ENCODE assay signal across 10 cellular contexts in genomic region chr13:29743229-29743786, GRCh38.
DNase-seq lines count a peak whose midpoint lies in the region; ATAC-seq and TF ChIP-seq lines count a peak whose summit lies in the region.
"Had no signal": no experiment of that assay in that cellular context is flagged by ENCODE, and none has a peak within 500 bp of the region (broad histone marks: within the 10 kb centered on the region; RNA-seq: fewer than 3 reads in every experiment).

No MANE protein-coding gene starts in this region.

- ATAC-seq in left ventricle myocardium superior: peak; percentile 96
- no peak for ATAC-seq in naive thymus-derived CD4-positive, alpha-beta T cell
- no peak for ATAC-seq in stimulated activated naive B cell treated with anti-CD40 and anti-IgM and Interleukin-4, amounts not matched to agents 10 μg/mL and 1 μg/mL and 100 μg/mL, for 72 hours (replicated peaks)

- H3K27me3 ChIP-seq in ascending aorta (no peaks in the 10 kb centered on the region), sigmoid colon (no peaks in the 10 kb centered on the region)
- no peaks in the 10 kb centered on the region for H3K27me3 ChIP-seq in naive thymus-derived CD4-positive, alpha-beta T cell (ENCODE audit: control insufficient read depth in 2 of 2, insufficient read depth in 2 of 2, low read length in 2 of 2)

- peak; percentile 73 for DNase-seq in EL
- no peak for DNase-seq in ascending aorta (ENCODE audit: low spot score in 2 of 2)
- peak; percentile 64 for DNase-seq in left ventricle myocardium superior
- DNase-seq in sigmoid colon: peak; percentile 96
- DNase-seq in naive thymus-derived CD4-positive, alpha-beta T cell: no peak
- no peak for DNase-seq in DMS153 treated with DMSO at 0.1 percent for 48 hours (lab: John Stamatoyannopoulos, UW; ENCODE audit: unreplicated experiment)
- no peak for DNase-seq in stimulated activated naive B cell treated with anti-CD40 and anti-IgM and Interleukin-4, amounts not matched to agents 10 μg/mL and 1 μg/mL and 100 μg/mL, for 72 hours
- no peak for DNase-seq in midbrain (lab: John Stamatoyannopoulos, UW)
- DNase-seq: DMS79 treated with DMSO at 0.1 percent for 48 hours, nucleus accumbens had no signal

- peaks cover 0 to 12% of the 10 kb centered on the region in 2 donors for H3K4me1 ChIP-seq in ascending aorta
- peaks cover 0 to 30% (median 24%) of the 10 kb centered on the region in 4 donors for H3K4me1 ChIP-seq in sigmoid colon
- H3K4me1 ChIP-seq in naive thymus-derived CD4-positive, alpha-beta T cell (ENCODE audit: control insufficient read depth in 2 of 2, insufficient read depth in 2 of 2, low read length in 2 of 2): no peaks in the 10 kb centered on the region

- H3K4me3 ChIP-seq in ascending aorta (no peak overlapping the region), sigmoid colon (peak overlapping the region in 1 of 4 donors; percentile 15)
- H3K4me3 ChIP-seq in naive thymus-derived CD4-positive, alpha-beta T cell (ENCODE audit: low read length): no peak overlapping the region

- H3K36me3 ChIP-seq in ascending aorta (no peaks in the 10 kb centered on the region), sigmoid colon (no peaks in the 10 kb centered on the region)
- H3K36me3 ChIP-seq in naive thymus-derived CD4-positive, alpha-beta T cell (ENCODE audit: control insufficient read depth in 2 of 3, insufficient read depth in 3 of 3, low read length in 3 of 3): no peaks in the 10 kb centered on the region

- intact Hi-C loops in ascending aorta (cut with DNase I) (no loop called here), left ventricle myocardium superior (cut with micrococcal nuclease) (no loop called here), sigmoid colon (cut with DNase I) (loop anchor here (1.0 to 10.0 kb wide), 6 partner anchors 104 to 370 kb away; partner anchors contain the start of gene SLC7A1)
- intact Hi-C loops in naive thymus-derived CD4-positive, alpha-beta T cell (cut with micrococcal nuclease): no loop called here

- no peaks in the 10 kb centered on the region for H3K4me1 Mint-ChIP-seq in naive thymus-derived CD4-positive, alpha-beta T cell
- peaks cover 4 to 5% of the 10 kb centered on the region in 2 donors for H3K4me1 Mint-ChIP-seq in stimulated activated naive B cell treated with anti-CD40 and anti-IgM and Interleukin-4, amounts not matched to agents 10 μg/mL and 1 μg/mL and 100 μg/mL, for 72 hours

- TF ChIP-seq POLR2A in sigmoid colon (IDR thresholded peaks at IDR 0.05): no peak

- no peaks in the 10 kb centered on the region for H3K36me3 Mint-ChIP-seq in naive thymus-derived CD4-positive, alpha-beta T cell
- H3K36me3 Mint-ChIP-seq in stimulated activated naive B cell treated with anti-CD40 and anti-IgM and Interleukin-4, amounts not matched to agents 10 μg/mL and 1 μg/mL and 100 μg/mL, for 72 hours: no peaks in the 10 kb centered on the region

- CTCF ChIA-PET in naive thymus-derived CD4-positive, alpha-beta T cell (lab: Charles Lee): no interaction called here

- TF ChIP-seq CTCF in ascending aorta (IDR thresholded peaks at IDR 0.05) (no peak), sigmoid colon (IDR thresholded peaks at IDR 0.05) (no peak)

- TF ChIP-seq EP300 in sigmoid colon (IDR thresholded peaks at IDR 0.05): peak; percentile 48 to 80 (median 72)

- peaks cover 0 to 2% (median 0%) of the 10 kb centered on the region in 11 donors for H3K9me3 Mint-ChIP-seq in naive thymus-derived CD4-positive, alpha-beta T cell
- H3K9me3 Mint-ChIP-seq in stimulated activated naive B cell treated with anti-CD40 and anti-IgM and Interleukin-4, amounts not matched to agents 10 μg/mL and 1 μg/mL and 100 μg/mL, for 72 hours: no peaks in the 10 kb centered on the region

- WGBS in sigmoid colon, 2 donors: 59 to 67% methylated on average over 15 of the region's 15 CpGs

- POLR2A ChIA-PET in naive thymus-derived CD4-positive, alpha-beta T cell (lab: Charles Lee): no interaction called here

- peaks cover 5 to 17% (median 13%) of the 10 kb centered on the region in 5 donors for H3K27me3 Mint-ChIP-seq in naive thymus-derived CD4-positive, alpha-beta T cell
- peaks cover 9 to 12% of the 10 kb centered on the region in 2 donors for H3K27me3 Mint-ChIP-seq in stimulated activated naive B cell treated with anti-CD40 and anti-IgM and Interleukin-4, amounts not matched to agents 10 μg/mL and 1 μg/mL and 100 μg/mL, for 72 hours

- H3K9me3 ChIP-seq in ascending aorta (no peaks in the 10 kb centered on the region), sigmoid colon (no peaks in the 10 kb centered on the region)
- H3K9me3 ChIP-seq in naive thymus-derived CD4-positive, alpha-beta T cell (ENCODE audit: control insufficient read depth in 2 of 3, low read length in 3 of 3): no peaks in the 10 kb centered on the region

- H3K27ac ChIP-seq in ascending aorta: peak overlapping the region; percentile 25 to 40
- H3K27ac ChIP-seq in sigmoid colon: peak overlapping the region; percentile 52 to 86 (median 82)
- no peak overlapping the region for H3K27ac ChIP-seq in naive thymus-derived CD4-positive, alpha-beta T cell (ENCODE audit: low read depth, low read length)

- no peak overlapping the region for H3K4me3 Mint-ChIP-seq in naive thymus-derived CD4-positive, alpha-beta T cell
- no peak overlapping the region for H3K4me3 Mint-ChIP-seq in stimulated activated naive B cell treated with anti-CD40 and anti-IgM and Interleukin-4, amounts not matched to agents 10 μg/mL and 1 μg/mL and 100 μg/mL, for 72 hours

- no peak overlapping the region for H3K27ac Mint-ChIP-seq in naive thymus-derived CD4-positive, alpha-beta T cell
- no peak overlapping the region for H3K27ac Mint-ChIP-seq in stimulated activated naive B cell treated with anti-CD40 and anti-IgM and Interleukin-4, amounts not matched to agents 10 μg/mL and 1 μg/mL and 100 μg/mL, for 72 hours

Comparison
In these comparisons a context has a peak if more than half of its experiments do, and no peak if none do; other contexts are left out.
1. DNase-seq: peak in EL (single experiment), left ventricle myocardium superior (single experiment) and sigmoid colon (single experiment); none in ascending aorta (0 of 2), naive thymus-derived CD4-positive, alpha-beta T cell (0 of 9), DMS153 treated with DMSO at 0.1 percent for 48 hours (single experiment), stimulated activated naive B cell treated with anti-CD40 and anti-IgM and Interleukin-4, amounts not matched to agents 10 μg/mL and 1 μg/mL and 100 μg/mL, for 72 hours (single experiment) and midbrain (single experiment).